Comparison of ENCODE assay signal across 16 cellular contexts in genomic region chr3:139970526-139970925, GRCh38. TPM values are rescaled to one million over a fixed set of nuclear protein-coding genes. Genes with fewer than 3 reads are reported as not detected.
"Had no signal": no experiment of that assay in that cellular context is flagged by ENCODE, and none has a peak within 500 bp of the region (broad histone marks: within the 10 kb centered on the region; RNA-seq: fewer than 3 reads in every experiment).

No MANE protein-coding gene starts in this region.

- H3K27ac ChIP-seq: dorsolateral prefrontal cortex, heart left ventricle, right atrium auricular region had no signal

- H3K4me1 Mint-ChIP-seq: immature natural killer cell; naive thymus-derived CD8-positive, alpha-beta T cell had no signal

- H3K27me3 ChIP-seq: dorsolateral prefrontal cortex, heart left ventricle, right atrium auricular region had no signal

- H3K4me3 ChIP-seq: dorsolateral prefrontal cortex, heart left ventricle, mucosa of descending colon, right atrium auricular region had no signal

- DNase-seq: cortex of kidney; dorsolateral prefrontal cortex; effector CD8-positive, alpha-beta T cell; heart left ventricle; hippocampal formation; immature natural killer cell; left colon; mammary epithelial cell; mucosa of descending colon; naive thymus-derived CD8-positive, alpha-beta T cell; posterior cingulate gyrus; small intestine; stimulated activated CD4-positive, alpha-beta T cell treated with anti-CD3 and anti-CD28 coated beads, Interleukin-12 subunit alpha, Interleukin-12 subunit beta, amount 100 ng/mL, for 4 hours; stimulated activated naive CD4-positive, alpha-beta T cell treated with Interleukin-2 at 50 U/mL for 16 hours; trophoblast cell had no signal

- H3K36me3 Mint-ChIP-seq: immature natural killer cell; naive thymus-derived CD8-positive, alpha-beta T cell had no signal

- H3K36me3 ChIP-seq: heart left ventricle, right atrium auricular region had no signal

- H3K27ac Mint-ChIP-seq: immature natural killer cell; naive thymus-derived CD8-positive, alpha-beta T cell had no signal

- H3K9me3 Mint-ChIP-seq: immature natural killer cell; naive thymus-derived CD8-positive, alpha-beta T cell had no signal

- H3K9me3 ChIP-seq: heart left ventricle, mucosa of descending colon, right atrium auricular region had no signal

- H3K4me3 Mint-ChIP-seq: immature natural killer cell; naive thymus-derived CD8-positive, alpha-beta T cell had no signal

RNA-seq across cellular contexts. Expression of gene CLSTN2, which starts 35.5 kb away (rescaled TPM):
- total RNA-seq: naive thymus-derived CD8-positive, alpha-beta T cell had no signal
- polyA plus RNA-seq: immature natural killer cell; naive thymus-derived CD8-positive, alpha-beta T cell had no signal
